ENCODE assay signal across 2 cellular contexts in the genomic region with DNA sequence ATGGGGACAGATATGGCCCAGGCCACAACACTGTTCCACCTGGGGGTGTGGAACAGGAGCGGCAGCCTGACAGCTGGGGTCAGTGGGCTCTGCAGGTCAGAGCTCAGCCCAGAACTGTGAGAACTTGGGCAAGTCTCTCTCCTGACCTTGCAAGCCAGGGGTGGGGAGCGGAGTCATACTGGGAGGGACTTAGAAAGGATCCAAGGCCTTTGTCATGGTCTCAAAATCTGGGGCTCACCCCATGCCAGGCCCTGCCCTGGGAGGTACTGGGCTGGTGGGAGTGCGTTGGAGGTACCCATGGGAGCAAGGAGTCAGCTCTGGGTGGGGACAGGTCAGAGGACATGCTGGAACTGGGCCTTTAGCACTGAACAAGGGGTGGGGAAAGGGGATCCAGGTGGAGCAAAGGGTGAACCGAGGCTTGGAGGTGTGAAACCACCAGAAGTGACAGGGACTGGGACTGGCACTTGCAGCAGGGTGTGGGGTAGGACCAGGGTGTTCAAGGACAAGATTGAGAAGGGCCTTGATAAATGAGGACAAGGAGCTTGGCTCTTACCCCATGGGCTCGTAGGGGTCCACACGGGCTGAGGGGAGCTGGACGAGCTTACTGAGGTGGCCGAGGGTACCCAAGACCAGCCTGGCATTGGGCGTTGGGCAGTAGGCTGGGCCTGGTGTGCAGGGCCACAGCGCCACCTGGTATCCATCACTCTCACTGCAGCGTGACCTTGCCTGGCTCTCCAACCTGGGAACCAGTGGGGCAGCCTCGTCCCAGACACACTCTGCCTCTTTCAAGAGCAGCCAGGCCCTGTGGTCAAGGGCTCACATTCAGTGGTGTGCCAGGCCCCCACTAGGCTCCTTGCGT.
TF ChIP-seq lines count a peak whose summit lies in the region.

No MANE protein-coding gene starts in this region.

TF ChIP-seq in IMR-90, 13 proteins besides CTCF, POLR2A, EP300 and RAD21:
- TF ChIP-seq SMC3 (IDR thresholded peaks at IDR 0.05; ENCODE audit: low read depth, low read length): peak; percentile 72
- no peak for TF ChIP-seq MXI1 (IDR thresholded peaks at IDR 0.05; ENCODE audit: borderline replicate concordance, low read depth, low read length)
- no peak for TF ChIP-seq CHD1 (IDR thresholded peaks at IDR 0.05; ENCODE audit: low read depth, low read length)
TF ChIP-seq in IMR-90: peak in this region for 1.

TF ChIP-seq in liver, 16 proteins besides CTCF, POLR2A, EP300 and RAD21:
- TF ChIP-seq FOXA1 (IDR thresholded peaks at IDR 0.05): no peak
- TF ChIP-seq RXRA (IDR thresholded peaks at IDR 0.05): peak in 1 of 2 donors; percentile 16
- TF ChIP-seq, protein P1, sequence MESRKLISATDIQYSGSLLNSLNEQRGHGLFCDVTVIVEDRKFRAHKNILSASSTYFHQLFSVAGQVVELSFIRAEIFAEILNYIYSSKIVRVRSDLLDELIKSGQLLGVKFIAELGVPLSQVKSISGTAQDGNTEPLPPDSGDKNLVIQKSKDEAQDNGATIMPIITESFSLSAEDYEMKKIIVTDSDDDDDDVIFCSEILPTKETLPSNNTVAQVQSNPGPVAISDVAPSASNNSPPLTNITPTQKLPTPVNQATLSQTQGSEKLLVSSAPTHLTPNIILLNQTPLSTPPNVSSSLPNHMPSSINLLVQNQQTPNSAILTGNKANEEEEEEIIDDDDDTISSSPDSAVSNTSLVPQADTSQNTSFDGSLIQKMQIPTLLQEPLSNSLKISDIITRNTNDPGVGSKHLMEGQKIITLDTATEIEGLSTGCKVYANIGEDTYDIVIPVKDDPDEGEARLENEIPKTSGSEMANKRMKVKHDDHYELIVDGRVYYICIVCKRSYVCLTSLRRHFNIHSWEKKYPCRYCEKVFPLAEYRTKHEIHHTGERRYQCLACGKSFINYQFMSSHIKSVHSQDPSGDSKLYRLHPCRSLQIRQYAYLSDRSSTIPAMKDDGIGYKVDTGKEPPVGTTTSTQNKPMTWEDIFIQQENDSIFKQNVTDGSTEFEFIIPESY (IDR thresholded peaks at IDR 0.05): no peak
- TF ChIP-seq EGR1 (IDR thresholded peaks at IDR 0.05; ENCODE audit: low read depth in 2 of 2): no peak
- no peak for TF ChIP-seq TAF1 (conservative IDR thresholded peaks at IDR 0.05)
- no peak for TF ChIP-seq HNF4A (conservative IDR thresholded peaks at IDR 0.05)
- no peak for TF ChIP-seq FOXA2 (IDR thresholded peaks at IDR 0.05)
